8 cellular contexts compared by ENCODE assay signal in the genomic region with DNA sequence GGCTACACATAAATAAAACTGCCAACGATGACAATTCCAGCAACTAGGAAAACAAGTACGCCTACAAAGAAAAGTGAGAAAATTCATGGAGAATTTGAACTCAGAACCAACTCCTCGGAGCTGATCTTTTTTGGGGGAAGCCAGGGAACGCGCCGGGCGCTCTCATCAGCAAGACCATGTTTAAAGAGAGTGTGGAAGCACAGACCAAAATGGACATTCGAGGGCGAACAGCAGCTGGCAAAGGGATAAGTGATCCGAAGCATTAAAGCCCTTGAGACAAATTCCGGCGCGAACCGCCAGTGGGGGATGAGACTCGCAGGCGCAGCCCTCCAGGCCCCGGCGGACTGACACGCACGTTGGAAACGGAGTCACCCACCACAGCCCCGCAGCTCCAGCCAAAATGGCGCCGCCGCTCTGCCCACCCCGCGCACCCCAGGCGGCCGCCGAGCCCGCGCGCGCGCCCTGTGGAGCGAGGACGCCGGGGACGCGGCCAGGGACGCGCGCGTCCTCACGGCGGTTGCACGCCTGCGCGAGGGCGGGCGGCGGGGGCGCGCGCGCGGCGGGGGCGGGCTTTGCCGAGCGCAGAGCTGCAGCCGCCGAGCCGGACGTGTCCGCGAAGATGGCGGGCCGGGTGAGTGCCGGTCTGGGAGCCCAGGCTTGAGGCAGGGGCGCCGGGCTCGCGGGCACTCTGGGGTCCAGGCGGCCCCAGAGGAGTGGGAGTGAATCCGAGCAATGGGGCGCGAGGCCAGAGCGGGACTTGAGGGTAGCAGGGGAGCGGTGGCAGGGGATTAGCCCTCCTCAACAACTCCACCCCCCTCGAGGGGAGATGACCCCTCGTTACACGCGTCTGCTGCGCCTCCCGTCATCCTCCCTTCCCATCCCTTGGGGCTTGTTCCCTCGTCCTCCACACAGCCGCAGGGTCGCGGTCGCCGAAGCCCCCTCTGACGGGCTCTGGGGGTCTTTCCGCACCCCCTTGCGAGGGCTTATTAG. TPM values are rescaled to one million over a fixed set of nuclear protein-coding genes. Genes with fewer than 3 reads are reported as not detected.
DNase-seq lines count a peak whose midpoint lies in the region; ATAC-seq and TF ChIP-seq lines count a peak whose summit lies in the region.
"Not testable (repeated sequence)": the region's sequence is repeated elsewhere in the genome, so short reads cannot be mapped to it uniquely, and the experiment has no call there.

A gene (plus strand): TSS at position 513 of the 990 bp plus-strand sequence. CDS start 107 bp downstream, at position 620.

- H3K27ac Mint-ChIP-seq in activated CD4-positive, alpha-beta memory T cell treated with anti-CD3 and anti-CD28 coated beads, Interleukin-2, amount 10 ng/mL, durations not matched to agents 7 days and 5 days, result not testable (repeated sequence)

- not testable (repeated sequence) for H3K4me3 ChIP-seq in A673 (ENCODE audit: low read depth, low read length, poor library complexity, severe bottlenecking); liver (ENCODE audit: low read depth in 1 of 3, low read length in 3 of 3); gastrocnemius medialis

- H3K9me3 Mint-ChIP-seq in activated CD4-positive, alpha-beta memory T cell treated with anti-CD3 and anti-CD28 coated beads, Interleukin-2, amount 10 ng/mL, durations not matched to agents 7 days and 5 days, result not testable (repeated sequence)

- not testable (repeated sequence) for H3K9me3 ChIP-seq in A673 (ENCODE audit: low read depth, low read length, poor library complexity, severe bottlenecking); liver (ENCODE audit: control insufficient read depth in 4 of 4, low read length in 3 of 4); gastrocnemius medialis

- CTCF ChIA-PET in A673 (lab: Charles Lee); activated CD4-positive, alpha-beta memory T cell treated with anti-CD3 and anti-CD28 coated beads, Interleukin-2, amount 10 ng/mL, durations not matched to agents 7 days and 5 days (lab: Charles Lee): not testable (repeated sequence)

- ATAC-seq in GM19372 (IDR thresholded peaks at IDR 0.05; ENCODE audit: low read depth, unreplicated experiment) (peak; percentile 76), HG02678 (IDR thresholded peaks at IDR 0.05; ENCODE audit: unreplicated experiment) (peak; percentile 82), HG03521 (IDR thresholded peaks at IDR 0.05; ENCODE audit: unreplicated experiment) (peak; percentile 78), gastrocnemius medialis (peak; percentile 83 to 88)

- not testable (repeated sequence) for H3K36me3 ChIP-seq in A673 (ENCODE audit: insufficient read depth, low read length, poor library complexity, severe bottlenecking); liver (ENCODE audit: control insufficient read depth in 4 of 4, insufficient read depth in 3 of 4, low read depth in 1 of 4, low read length in 3 of 4); gastrocnemius medialis

- not testable (repeated sequence) for H3K9ac ChIP-seq in liver (ENCODE audit: low read depth in 1 of 2, low read length in 2 of 2)

- not testable (repeated sequence) for H3K36me3 Mint-ChIP-seq in activated CD4-positive, alpha-beta memory T cell treated with anti-CD3 and anti-CD28 coated beads, Interleukin-2, amount 10 ng/mL, durations not matched to agents 7 days and 5 days (ENCODE audit: low read depth)

- no CpG with 5 or more reads among the region's 95 CpGs for WGBS in liver

- BruUV-seq in A673 (replicated peaks; lab: Mats Ljungman, UMichigan), result not testable (repeated sequence)

- not testable (repeated sequence) for H3K4me3 Mint-ChIP-seq in activated CD4-positive, alpha-beta memory T cell treated with anti-CD3 and anti-CD28 coated beads, Interleukin-2, amount 10 ng/mL, durations not matched to agents 7 days and 5 days

- not testable (repeated sequence) for TF ChIP-seq POLR2A in gastrocnemius medialis (IDR thresholded peaks at IDR 0.05)

- TF ChIP-seq CTCF in A673 (conservative IDR thresholded peaks at IDR 0.05; ENCODE audit: low read depth, low read length); liver (IDR thresholded peaks at IDR 0.05; ENCODE audit: low read depth, low read length, missing input control); gastrocnemius medialis (IDR thresholded peaks at IDR 0.05 in 4 of 5, conservative IDR thresholded peaks at IDR 0.05 in 1 of 5): not testable (repeated sequence)

- TF ChIP-seq RAD21 in liver (IDR thresholded peaks at IDR 0.05), result not testable (repeated sequence)

- not testable (repeated sequence) for H3K4me1 Mint-ChIP-seq in activated CD4-positive, alpha-beta memory T cell treated with anti-CD3 and anti-CD28 coated beads, Interleukin-2, amount 10 ng/mL, durations not matched to agents 7 days and 5 days

- H3K27me3 ChIP-seq in A673 (replicated peaks; ENCODE audit: insufficient read depth, low read depth, low read length, poor library complexity); liver (ENCODE audit: control insufficient read depth in 4 of 4, insufficient read depth in 4 of 4, low read length in 3 of 4); gastrocnemius medialis: not testable (repeated sequence)

- intact Hi-C loops in A673 (cut with micrococcal nuclease; ENCODE audit: unreplicated experiment); gastrocnemius medialis (cut with DNase I; ENCODE audit: low total_unique reads): not testable (repeated sequence)

- POLR2A ChIA-PET in A673 (lab: Charles Lee; ENCODE audit: low non-redundant PET); activated CD4-positive, alpha-beta memory T cell treated with anti-CD3 and anti-CD28 coated beads, Interleukin-2, amount 10 ng/mL, durations not matched to agents 7 days and 5 days (lab: Charles Lee): not testable (repeated sequence)

- in situ Hi-C loops in endometrial microvascular endothelial cells (cut with HindIII; ENCODE audit: inconsistent ontology term, low pct_unique_long_range_greater_than_20kb, low sequenced_read_pairs); gastrocnemius medialis (cut with MboI; ENCODE audit: low sequenced_read_pairs in 4 of 4): not testable (repeated sequence)

- H3K4me1 ChIP-seq in A673 (ENCODE audit: insufficient read depth, low read length, poor library complexity, severe bottlenecking); liver (ENCODE audit: control insufficient read depth in 4 of 4, insufficient read depth in 4 of 4, low read length in 3 of 4); gastrocnemius medialis: not testable (repeated sequence)

- not testable (repeated sequence) for H3K27me3 Mint-ChIP-seq in activated CD4-positive, alpha-beta memory T cell treated with anti-CD3 and anti-CD28 coated beads, Interleukin-2, amount 10 ng/mL, durations not matched to agents 7 days and 5 days

- DNase-seq in A673 (ENCODE audit: low spot score); activated CD4-positive, alpha-beta memory T cell treated with anti-CD3 and anti-CD28 coated beads, Interleukin-2, amount 10 ng/mL, durations not matched to agents 7 days and 5 days; gastrocnemius medialis: not testable (repeated sequence)

- not testable (repeated sequence) for H3K27ac ChIP-seq in A673 (ENCODE audit: low read depth, low read length, poor library complexity, severe bottlenecking); liver (ENCODE audit: low read depth in 1 of 2, low read length in 2 of 2); gastrocnemius medialis

RNA-seq across cellular contexts. Expression of the gene that starts here (rescaled TPM):
- total RNA-seq in A673 (2021) (30.9 and 35.9 TPM in 2 replicates), endometrial microvascular endothelial cells (ENCODE audit: inconsistent ontology term) (38.0 TPM), liver (10 to 100 TPM; 18.3 to 24.0 TPM), gastrocnemius medialis (10 to 100 TPM; 24.5 to 67.0 (median 42.5) TPM)
- total RNA-seq in activated CD4-positive, alpha-beta memory T cell treated with anti-CD3 and anti-CD28 coated beads, Interleukin-2, amount 10 ng/mL, durations not matched to agents 7 days and 5 days, result 10 to 100 TPM; 48.6 to 49.6 TPM
- polyA plus RNA-seq in liver, result 10 to 100 TPM in 1 of 2 donors, 1 to 10 TPM in 1; 7.5 to 12.4 TPM
